ENCODE assay signal across 29 cellular contexts in the genomic region with DNA sequence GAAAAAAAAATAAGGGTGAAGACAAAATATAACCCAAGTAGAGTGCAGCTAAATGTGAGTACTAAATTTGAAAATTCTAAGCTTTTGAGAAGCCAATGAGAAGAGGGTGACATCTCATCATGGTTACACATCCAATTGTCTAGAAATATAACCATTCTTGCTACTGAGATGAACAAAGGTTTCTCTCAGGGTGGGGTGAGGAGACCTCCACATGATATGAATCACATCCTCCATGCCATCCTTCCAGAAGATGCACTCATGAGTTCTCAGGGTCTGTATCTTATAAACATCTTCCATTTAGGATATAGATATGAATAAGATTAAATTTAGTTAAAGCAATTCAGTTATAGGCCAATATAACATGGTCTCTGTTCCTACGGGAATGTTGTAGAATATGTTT. TPM values are rescaled to one million over a fixed set of nuclear protein-coding genes. Genes with fewer than 3 reads are reported as not detected.
"Had no signal": no experiment of that assay in that cellular context is flagged by ENCODE, and none has a peak within 500 bp of the region (broad histone marks: within the 10 kb centered on the region; RNA-seq: fewer than 3 reads in every experiment).

No MANE protein-coding gene starts in this region.

- H3K4me1 Mint-ChIP-seq: activated naive CD4-positive, alpha-beta T cell treated with anti-CD3 and anti-CD28 coated beads, Interleukin-2, amount 10 ng/mL, durations not matched to agents 7 days and 5 days; stimulated activated effector memory CD8-positive, alpha-beta T cell treated with anti-CD3 and anti-CD28 coated beads, Interleukin-12 subunit alpha, Interleukin-12 subunit beta, amount 100 ng/mL, for 72 hours had no signal

- H3K36me3 Mint-ChIP-seq: activated CD4-positive, alpha-beta memory T cell treated with anti-CD3 and anti-CD28 coated beads for 36 hours; activated naive CD4-positive, alpha-beta T cell treated with anti-CD3 and anti-CD28 coated beads, Interleukin-2, amount 10 ng/mL, durations not matched to agents 7 days and 5 days; activated naive CD8-positive, alpha-beta T cell treated with anti-CD3 and anti-CD28 coated beads, Interleukin-2, amount 10 ng/mL, durations not matched to agents 7 days and 5 days; stimulated activated effector memory CD8-positive, alpha-beta T cell treated with anti-CD3 and anti-CD28 coated beads, Interleukin-12 subunit alpha, Interleukin-12 subunit beta, amount 100 ng/mL, for 72 hours; type B pancreatic cell had no signal

- H3K27me3 Mint-ChIP-seq: activated naive CD4-positive, alpha-beta T cell treated with anti-CD3 and anti-CD28 coated beads, Interleukin-2, amount 10 ng/mL, durations not matched to agents 7 days and 5 days; type B pancreatic cell had no signal

- ATAC-seq: gastrocnemius medialis; left cardiac atrium; left ventricle myocardium superior; sciatic nerve; stimulated activated effector memory CD8-positive, alpha-beta T cell treated with anti-CD3 and anti-CD28 coated beads, Interleukin-12 subunit alpha, Interleukin-12 subunit beta, amount 100 ng/mL, for 72 hours had no signal

- H3K4me3 Mint-ChIP-seq: activated CD4-positive, alpha-beta memory T cell treated with anti-CD3 and anti-CD28 coated beads for 36 hours; activated CD4-positive, alpha-beta T cell treated with anti-CD3 and anti-CD28 coated beads, Interleukin-2, amount 10 ng/mL, durations not matched to agents 24 days and 14 days; activated naive CD4-positive, alpha-beta T cell treated with anti-CD3 and anti-CD28 coated beads, Interleukin-2, amount 10 ng/mL, durations not matched to agents 7 days and 5 days; activated naive CD8-positive, alpha-beta T cell treated with anti-CD3 and anti-CD28 coated beads, Interleukin-2, amount 10 ng/mL, durations not matched to agents 7 days and 5 days; nephron; stimulated activated effector memory CD8-positive, alpha-beta T cell treated with anti-CD3 and anti-CD28 coated beads, Interleukin-12 subunit alpha, Interleukin-12 subunit beta, amount 100 ng/mL, for 72 hours; stimulated activated naive CD8-positive, alpha-beta T cell treated with anti-CD3 and anti-CD28 coated beads, Interleukin-15, Interleukin-2, amounts not matched to agents 100 ng/mL and 50 ng/mL, for 24 hours; type B pancreatic cell had no signal

- H3K36me3 ChIP-seq: ascending aorta, esophagus muscularis mucosa, gastrocnemius medialis, prostate gland, thoracic aorta, uterus had no signal

- H3K4me3 ChIP-seq: ascending aorta, esophagus muscularis mucosa, gastrocnemius medialis, prostate gland, skin epidermis, thoracic aorta, uterus had no signal

- H3K4me1 ChIP-seq: ascending aorta, esophagus muscularis mucosa, gastrocnemius medialis, prostate gland, uterus had no signal

- H3K27ac Mint-ChIP-seq: activated CD4-positive, alpha-beta memory T cell treated with anti-CD3 and anti-CD28 coated beads for 36 hours; activated CD4-positive, alpha-beta T cell treated with anti-CD3 and anti-CD28 coated beads, Interleukin-2, amount 10 ng/mL, durations not matched to agents 24 days and 14 days; activated naive CD4-positive, alpha-beta T cell treated with anti-CD3 and anti-CD28 coated beads, Interleukin-2, amount 10 ng/mL, durations not matched to agents 7 days and 5 days; activated naive CD8-positive, alpha-beta T cell treated with anti-CD3 and anti-CD28 coated beads, Interleukin-2, amount 10 ng/mL, durations not matched to agents 7 days and 5 days; nephron; stimulated activated effector memory CD8-positive, alpha-beta T cell treated with anti-CD3 and anti-CD28 coated beads, Interleukin-12 subunit alpha, Interleukin-12 subunit beta, amount 100 ng/mL, for 72 hours; stimulated activated naive CD8-positive, alpha-beta T cell treated with anti-CD3 and anti-CD28 coated beads, Interleukin-15, Interleukin-2, amounts not matched to agents 100 ng/mL and 50 ng/mL, for 24 hours had no signal

- H3K9me3 ChIP-seq: ascending aorta, esophagus muscularis mucosa, gastrocnemius medialis, prostate gland, thoracic aorta, uterus had no signal

- H3K27me3 ChIP-seq: ascending aorta, esophagus muscularis mucosa, gastrocnemius medialis, uterus had no signal

- H3K27ac ChIP-seq: ascending aorta, esophagus muscularis mucosa, gastrocnemius medialis, prostate gland, skin epidermis, thoracic aorta, uterus had no signal

- DNase-seq: activated CD4-positive, alpha-beta memory T cell treated with anti-CD3 and anti-CD28 coated beads for 36 hours; activated CD4-positive, alpha-beta T cell treated with anti-CD3 and anti-CD28 coated beads, Interleukin-2, amount 10 ng/mL, durations not matched to agents 24 days and 14 days; activated CD4-positive, CD25-positive, alpha-beta regulatory T cell treated with anti-CD3 and anti-CD28 coated beads, Interleukin-2, amount 50 U/mL, for 72 hours; activated CD8-positive, alpha-beta memory T cell treated with anti-CD3 and anti-CD28 coated beads, Interleukin-2, amount 50 U/mL, for 4 hours; activated gamma-delta T cell; activated naive CD4-positive, alpha-beta T cell treated with anti-CD3 and anti-CD28 coated beads, Interleukin-2, amount 10 ng/mL, durations not matched to agents 7 days and 5 days; activated naive CD8-positive, alpha-beta T cell treated with anti-CD3 and anti-CD28 coated beads, Interleukin-2, amount 10 ng/mL, durations not matched to agents 7 days and 5 days; activated T-cell treated with anti-CD3 and anti-CD28 coated beads, Interleukin-2, amount 50 U/mL, for 1 hour; caudate nucleus; cortex of kidney; gastrocnemius medialis; glutamatergic neuron; islet precursor cell; left cardiac atrium; left ventricle myocardium superior; retina; stimulated activated CD4-positive, alpha-beta T cell treated with anti-CD3 and anti-CD28 coated beads, Interleukin-12 subunit alpha, Interleukin-12 subunit beta, amount 100 ng/mL, for 4 hours; stimulated activated CD4-positive, alpha-beta T cell treated with anti-CD3 and anti-CD28 coated beads, Interleukin-4, amount 100 ng/mL, for 1 hour; uterus had no signal

- H3K9me3 Mint-ChIP-seq: activated CD4-positive, alpha-beta memory T cell treated with anti-CD3 and anti-CD28 coated beads for 36 hours; activated CD4-positive, alpha-beta T cell treated with anti-CD3 and anti-CD28 coated beads, Interleukin-2, amount 10 ng/mL, durations not matched to agents 24 days and 14 days; activated naive CD4-positive, alpha-beta T cell treated with anti-CD3 and anti-CD28 coated beads, Interleukin-2, amount 10 ng/mL, durations not matched to agents 7 days and 5 days; activated naive CD8-positive, alpha-beta T cell treated with anti-CD3 and anti-CD28 coated beads, Interleukin-2, amount 10 ng/mL, durations not matched to agents 7 days and 5 days; nephron; stimulated activated effector memory CD8-positive, alpha-beta T cell treated with anti-CD3 and anti-CD28 coated beads, Interleukin-12 subunit alpha, Interleukin-12 subunit beta, amount 100 ng/mL, for 72 hours; stimulated activated naive CD8-positive, alpha-beta T cell treated with anti-CD3 and anti-CD28 coated beads, Interleukin-15, Interleukin-2, amounts not matched to agents 100 ng/mL and 50 ng/mL, for 24 hours; type B pancreatic cell had no signal

RNA-seq across cellular contexts. Expression of a gene that starts 38.9 kb away (rescaled TPM):
- total RNA-seq: ascending aorta, esophagus muscularis mucosa, gastrocnemius medialis, thoracic aorta had no signal
